Comparison of ENCODE assay signal across 24 cellular contexts in genomic region chr9:13810510-13810909, GRCh38.
A peak's percentile ranks its signal among the peaks of the same experiment; 100 is the strongest.
DNase-seq lines count a peak whose midpoint lies in the region; ATAC-seq and TF ChIP-seq lines count a peak whose summit lies in the region.
"Had no signal": no experiment of that assay in that cellular context is flagged by ENCODE, and none has a peak within 500 bp of the region (broad histone marks: within the 10 kb centered on the region; RNA-seq: fewer than 3 reads in every experiment).

No MANE protein-coding gene starts in this region.

- H3K36me3 Mint-ChIP-seq in nephron (ENCODE audit: low read depth), result no peaks in the 10 kb centered on the region
- H3K36me3 Mint-ChIP-seq in endodermal cell (ENCODE audit: low read depth), result no peaks in the 10 kb centered on the region
- no peaks in the 10 kb centered on the region for H3K36me3 Mint-ChIP-seq in stimulated activated naive B cell treated with anti-CD40 and anti-IgM and Interleukin-4, amounts not matched to agents 10 μg/mL and 1 μg/mL and 100 μg/mL, for 72 hours
- H3K36me3 Mint-ChIP-seq: activated naive CD8-positive, alpha-beta T cell treated with anti-CD3 and anti-CD28 coated beads, Interleukin-2, amount 10 ng/mL, durations not matched to agents 7 days and 5 days; neural progenitor cell had no signal

- H3K4me3 Mint-ChIP-seq in nephron (no peak overlapping the region), endodermal cell (no peak overlapping the region)
- no peak overlapping the region for H3K4me3 Mint-ChIP-seq in stimulated activated naive B cell treated with anti-CD40 and anti-IgM and Interleukin-4, amounts not matched to agents 10 μg/mL and 1 μg/mL and 100 μg/mL, for 72 hours
- H3K4me3 Mint-ChIP-seq: activated naive CD8-positive, alpha-beta T cell treated with anti-CD3 and anti-CD28 coated beads, Interleukin-2, amount 10 ng/mL, durations not matched to agents 7 days and 5 days; activated T-helper 17 cell treated with anti-CD3 and anti-CD28 coated beads, Interleukin-2, amount 50 U/mL, for 72 hours; neural progenitor cell had no signal

- H3K4me3 ChIP-seq in epithelial cell of proximal tubule (ENCODE audit: low read depth, low read length) (no peak overlapping the region), endodermal cell (ENCODE audit: low read length) (no peak overlapping the region)
- H3K4me3 ChIP-seq: cardiac muscle cell, esophagus squamous epithelium, hepatocyte, K562, neural progenitor cell, PC-9, SK-N-MC had no signal

- no peaks in the 10 kb centered on the region for H3K27me3 ChIP-seq in endodermal cell (ENCODE audit: control insufficient read depth, insufficient read depth, low read length, poor library complexity, severe bottlenecking)
- H3K27me3 ChIP-seq: cardiac muscle cell, esophagus squamous epithelium, hepatocyte, neural progenitor cell had no signal

- H3K27ac Mint-ChIP-seq in nephron (peak overlapping the region; percentile 62 to 69 (median 66)), endodermal cell (no peak overlapping the region)
- no peak overlapping the region for H3K27ac Mint-ChIP-seq in stimulated activated naive B cell treated with anti-CD40 and anti-IgM and Interleukin-4, amounts not matched to agents 10 μg/mL and 1 μg/mL and 100 μg/mL, for 72 hours
- H3K27ac Mint-ChIP-seq: activated naive CD8-positive, alpha-beta T cell treated with anti-CD3 and anti-CD28 coated beads, Interleukin-2, amount 10 ng/mL, durations not matched to agents 7 days and 5 days; activated T-helper 17 cell treated with anti-CD3 and anti-CD28 coated beads, Interleukin-2, amount 50 U/mL, for 72 hours; neural progenitor cell had no signal

- ATAC-seq in GM18511 (IDR thresholded peaks at IDR 0.05; ENCODE audit: unreplicated experiment), result no peak
- ATAC-seq in stimulated activated naive B cell treated with anti-CD40 and anti-IgM and Interleukin-4, amounts not matched to agents 10 μg/mL and 1 μg/mL and 100 μg/mL, for 72 hours (replicated peaks), result no peak
- ATAC-seq: activated T-helper 17 cell treated with anti-CD3 and anti-CD28 coated beads, Interleukin-2, amount 50 U/mL, for 72 hours; K562; stimulated activated naive CD8-positive, alpha-beta T cell treated with anti-CD3 and anti-CD28 coated beads, Interleukin-15, Interleukin-2, amounts not matched to agents 100 U/mL and 50 U/mL, for 24 hours had no signal

- H3K27ac ChIP-seq in endodermal cell (ENCODE audit: low read depth, low read length), result no peak overlapping the region
- H3K27ac ChIP-seq: cardiac muscle cell, esophagus squamous epithelium, hepatocyte, neural progenitor cell, PC-9, SK-N-MC had no signal

- H3K9me3 Mint-ChIP-seq in nephron, result peaks cover 2% of the 10 kb centered on the region
- H3K9me3 Mint-ChIP-seq in endodermal cell, result no peaks in the 10 kb centered on the region
- peaks cover 10 to 11% of the 10 kb centered on the region in 2 donors for H3K9me3 Mint-ChIP-seq in stimulated activated naive B cell treated with anti-CD40 and anti-IgM and Interleukin-4, amounts not matched to agents 10 μg/mL and 1 μg/mL and 100 μg/mL, for 72 hours
- H3K9me3 Mint-ChIP-seq: neural progenitor cell had no signal

- peak; percentile 61 for DNase-seq in DMS 273 (lab: John Stamatoyannopoulos, UW; ENCODE audit: unreplicated experiment)
- DNase-seq in NAMALWA (ENCODE audit: low spot score), result peak; percentile 11
- peak; percentile 56 for DNase-seq in epithelial cell of proximal tubule (ENCODE audit: low read depth)
- no peak for DNase-seq in NCI-H1105 (lab: John Stamatoyannopoulos, UW)
- no peak for DNase-seq in endodermal cell
- DNase-seq in stimulated activated naive B cell treated with anti-CD40 and anti-IgM and Interleukin-4, amounts not matched to agents 10 μg/mL and 1 μg/mL and 100 μg/mL, for 72 hours, result no peak
- DNase-seq: activated CD4-positive, alpha-beta T cell treated with anti-CD3 and anti-CD28 coated beads for 1 hour; activated naive CD8-positive, alpha-beta T cell treated with anti-CD3 and anti-CD28 coated beads, Interleukin-2, amount 10 ng/mL, durations not matched to agents 7 days and 5 days; esophagus squamous epithelium; midbrain; NCI-H2171; NCI-H82; PC-9; stimulated activated naive CD8-positive, alpha-beta T cell treated with anti-CD3 and anti-CD28 coated beads, Interleukin-15, Interleukin-2, amounts not matched to agents 100 U/mL and 50 U/mL, for 24 hours; T-helper 9 cell; trophoblast cell had no signal

- H3K4me1 ChIP-seq in endodermal cell (ENCODE audit: control insufficient read depth, insufficient read depth, low read length), result peaks cover 2% of the 10 kb centered on the region
- H3K4me1 ChIP-seq: neural progenitor cell had no signal

- no peaks in the 10 kb centered on the region for H3K9me3 ChIP-seq in endodermal cell (ENCODE audit: control insufficient read depth, low read length)
- H3K9me3 ChIP-seq: esophagus squamous epithelium had no signal

- 96 to 100% methylated on average over 3 to 6 of the region's 6 CpGs for WGBS in endodermal cell (ENCODE audit: insufficient coverage in 1 of 2, insufficient read length in 1 of 2), 2 experiments

- no peak overlapping the region for H3K9ac ChIP-seq in endodermal cell (ENCODE audit: extremely low read depth, low read length, poor library complexity, severe bottlenecking)
- H3K9ac ChIP-seq: neural progenitor cell had no signal

- TF ChIP-seq CTCF in epithelial cell of proximal tubule (conservative IDR thresholded peaks at IDR 0.05; ENCODE audit: low read depth, low read length), result no peak
- TF ChIP-seq CTCF in nephron (IDR thresholded peaks at IDR 0.05; ENCODE audit: unreplicated experiment in 3 of 3), result no peak
- TF ChIP-seq CTCF in endodermal cell (conservative IDR thresholded peaks at IDR 0.05), result no peak

- H3K4me1 Mint-ChIP-seq in nephron (peaks cover 38% of the 10 kb centered on the region), endodermal cell (peaks cover 4% of the 10 kb centered on the region)
- H3K4me1 Mint-ChIP-seq in stimulated activated naive B cell treated with anti-CD40 and anti-IgM and Interleukin-4, amounts not matched to agents 10 μg/mL and 1 μg/mL and 100 μg/mL, for 72 hours, result no peaks in the 10 kb centered on the region
- H3K4me1 Mint-ChIP-seq: activated naive CD8-positive, alpha-beta T cell treated with anti-CD3 and anti-CD28 coated beads, Interleukin-2, amount 10 ng/mL, durations not matched to agents 7 days and 5 days; activated T-helper 17 cell treated with anti-CD3 and anti-CD28 coated beads, Interleukin-2, amount 50 U/mL, for 72 hours had no signal

- no peaks in the 10 kb centered on the region for H3K27me3 Mint-ChIP-seq in nephron (ENCODE audit: low read depth)
- H3K27me3 Mint-ChIP-seq in endodermal cell (ENCODE audit: insufficient read depth), result no peaks in the 10 kb centered on the region
- H3K27me3 Mint-ChIP-seq in stimulated activated naive B cell treated with anti-CD40 and anti-IgM and Interleukin-4, amounts not matched to agents 10 μg/mL and 1 μg/mL and 100 μg/mL, for 72 hours, result no peaks in the 10 kb centered on the region
- H3K27me3 Mint-ChIP-seq: activated naive CD8-positive, alpha-beta T cell treated with anti-CD3 and anti-CD28 coated beads, Interleukin-2, amount 10 ng/mL, durations not matched to agents 7 days and 5 days; activated T-helper 17 cell treated with anti-CD3 and anti-CD28 coated beads, Interleukin-2, amount 50 U/mL, for 72 hours had no signal

- H3K36me3 ChIP-seq in endodermal cell (ENCODE audit: control insufficient read depth, insufficient read depth, low read length), result no peaks in the 10 kb centered on the region
- H3K36me3 ChIP-seq: cardiac muscle cell, esophagus squamous epithelium, neural progenitor cell had no signal

Comparison
In these comparisons a context has a peak if more than half of its experiments do, and no peak if none do; other contexts are left out.
1. DNase-seq: peak in DMS 273 (single experiment), NAMALWA (single experiment) and epithelial cell of proximal tubule (single experiment); none in NCI-H1105 (single experiment), endodermal cell (single experiment) and stimulated activated naive B cell treated with anti-CD40 and anti-IgM and Interleukin-4, amounts not matched to agents 10 μg/mL and 1 μg/mL and 100 μg/mL, for 72 hours (single experiment).
2. H3K27ac Mint-ChIP-seq: peak in nephron (3 of 3); none in endodermal cell (single experiment) and stimulated activated naive B cell treated with anti-CD40 and anti-IgM and Interleukin-4, amounts not matched to agents 10 μg/mL and 1 μg/mL and 100 μg/mL, for 72 hours (single experiment).